ENCODE assay signal across 8 cellular contexts in the genomic region with DNA sequence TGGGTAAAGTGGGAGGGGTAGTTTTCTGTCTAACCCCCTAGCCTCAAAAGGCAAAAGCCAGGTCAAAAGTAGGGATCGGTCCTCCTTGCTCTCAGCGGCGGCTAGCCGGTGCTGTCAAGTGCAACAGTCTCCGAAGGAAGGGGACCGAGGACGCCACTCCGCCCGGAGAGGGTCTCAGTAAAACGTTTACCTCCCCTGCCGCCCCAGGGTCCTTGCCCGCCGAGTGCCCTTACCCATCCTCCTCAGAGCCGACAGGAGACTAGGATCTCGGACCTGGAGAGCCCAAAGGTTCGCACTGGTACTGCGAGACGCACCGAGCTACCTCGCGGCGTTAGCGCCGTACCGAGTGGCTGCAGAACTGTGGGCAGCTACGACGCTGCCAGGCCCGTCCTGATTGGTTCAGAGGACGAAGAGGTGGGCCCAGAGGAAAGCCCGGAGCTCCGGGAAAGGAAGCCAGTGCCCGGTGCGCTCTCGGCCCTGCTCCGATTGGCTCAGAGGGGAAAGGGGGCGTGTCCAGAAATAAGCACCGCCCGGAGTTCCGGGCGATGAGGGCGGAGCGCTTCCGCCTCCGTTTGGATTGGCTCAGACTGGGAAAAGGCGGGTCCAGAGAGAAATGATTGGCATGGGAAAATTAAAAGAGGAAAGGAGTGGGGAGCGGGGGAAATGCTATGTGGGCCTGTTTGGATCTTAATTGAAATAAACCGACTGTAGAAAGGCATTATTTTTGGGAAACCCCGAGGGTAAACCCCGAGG. TPM values are rescaled to one million over a fixed set of nuclear protein-coding genes. Genes with fewer than 3 reads are reported as not detected.
DNase-seq lines count a peak whose midpoint lies in the region; FAIRE-seq and TF ChIP-seq lines count a peak whose summit lies in the region.
"Not testable (repeated sequence)": the region's sequence is repeated elsewhere in the genome, so short reads cannot be mapped to it uniquely, and the experiment has no call there.

Gene TYW1B, minus strand, starts transcription at position 362 of the 753 bp plus-strand sequence. Its CDS starts 125 bp downstream, at position 237.

- H3K27me3 ChIP-seq in DOHH2 (ENCODE audit: control insufficient read depth, low read length); GM23248 (replicated peaks; ENCODE audit: insufficient read depth); Karpas-422 (ENCODE audit: low read length); esophagus squamous epithelium; muscle layer of duodenum (ENCODE audit: low read depth, low read length): not testable (repeated sequence)

- not testable (repeated sequence) for H3K9me3 Mint-ChIP-seq in activated T-helper 1 cell treated with anti-CD3 and anti-CD28 coated beads, Interleukin-12 subunit alpha, Interleukin-12 subunit beta, Interleukin-2, Interleukin-4 antibody, amounts not matched to agents 30 ng/mL and 10 ng/mL and 1 ng/mL, durations not matched to agents 14 hours and 24 hours and 36 hours

- H3K4me1 Mint-ChIP-seq in activated T-helper 1 cell treated with anti-CD3 and anti-CD28 coated beads, Interleukin-12 subunit alpha, Interleukin-12 subunit beta, Interleukin-2, Interleukin-4 antibody, amounts not matched to agents 30 ng/mL and 10 ng/mL and 1 ng/mL, durations not matched to agents 14 hours and 24 hours and 36 hours (ENCODE audit: low read depth): peaks cover 23% of the 10 kb centered on the region

- H3K27ac ChIP-seq in DOHH2 (ENCODE audit: low read depth, low read length) (peak within 1 kb of the TSS; percentile 25), GM23248 (peak within 1 kb of the TSS; percentile 67), Karpas-422 (ENCODE audit: low read length) (peak within 1 kb of the TSS; percentile 66; the same call in 1 of the 2 replicates), esophagus squamous epithelium (peak within 1 kb of the TSS; percentile 81 to 98 (median 96)), muscle layer of duodenum (ENCODE audit: low read length) (peak within 1 kb of the TSS; percentile 31)

- H3K9ac ChIP-seq in GM23248: peak within 1 kb of the TSS; percentile 81
- peak within 1 kb of the TSS; percentile 75 for H3K9ac ChIP-seq in Karpas-422 (ENCODE audit: low read length)

- H3K9me3 ChIP-seq in DOHH2 (ENCODE audit: control insufficient read depth, insufficient read depth, low read length); GM23248 (ENCODE audit: low read depth); Karpas-422 (ENCODE audit: low read length); esophagus squamous epithelium; muscle layer of duodenum (ENCODE audit: control insufficient read depth in 1 of 2, low read length in 2 of 2): not testable (repeated sequence)

- peak within 1 kb of the TSS; percentile 99 for H3K4me3 Mint-ChIP-seq in activated T-helper 1 cell treated with anti-CD3 and anti-CD28 coated beads, Interleukin-12 subunit alpha, Interleukin-12 subunit beta, Interleukin-2, Interleukin-4 antibody, amounts not matched to agents 30 ng/mL and 10 ng/mL and 1 ng/mL, durations not matched to agents 14 hours and 24 hours and 36 hours

- peak; percentile 94 for FAIRE-seq in RCC 7860 (lab: Jason Lieb, UNC)

- peaks cover 24% of the 10 kb centered on the region for H3K36me3 ChIP-seq in DOHH2 (ENCODE audit: control insufficient read depth, low read length)
- peaks cover 16% of the 10 kb centered on the region for H3K36me3 ChIP-seq in GM23248 (ENCODE audit: low read depth)
- peaks cover 14% of the 10 kb centered on the region; the same call in 1 of the 2 replicates for H3K36me3 ChIP-seq in Karpas-422 (ENCODE audit: insufficient read depth, low read length)
- H3K36me3 ChIP-seq in esophagus squamous epithelium: peaks cover 0 to 20% (median 8%) of the 10 kb centered on the region in 3 donors
- peaks cover 4 to 15% of the 10 kb centered on the region in 2 donors for H3K36me3 ChIP-seq in muscle layer of duodenum (ENCODE audit: control insufficient read depth in 1 of 2, insufficient read depth in 2 of 2, low read length in 2 of 2)

- DNase-seq in GM23248 (peak; percentile 97), Karpas-422 (peak; percentile 99), RCC 7860 (ENCODE audit: low spot score) (peak; percentile 99), esophagus squamous epithelium (lab: John Stamatoyannopoulos, UW) (peak; percentile 86)
- DNase-seq in activated T-helper 1 cell treated with anti-CD3 and anti-CD28 coated beads, Interleukin-12 subunit alpha, Interleukin-12 subunit beta, Interleukin-2, Interleukin-4 antibody, amounts not matched to agents 30 ng/mL and 10 ng/mL and 1 ng/mL, durations not matched to agents 14 hours and 24 hours and 36 hours (ENCODE audit: low spot score): peak; percentile 97
- peak; percentile 89 for DNase-seq in stimulated activated CD8-positive, alpha-beta memory T cell treated with anti-CD3 and anti-CD28 coated beads, Interleukin-7, amount 100 ng/mL, for 24 hours (ENCODE audit: low read depth)

- TF ChIP-seq CTCF in DOHH2 (IDR thresholded peaks at IDR 0.05; ENCODE audit: low read depth, low read length, poor library complexity, severe bottlenecking): not testable (repeated sequence)
- peak in 4 of 6 experiments; percentile 9 to 24 (median 16) for TF ChIP-seq CTCF in esophagus squamous epithelium (IDR thresholded peaks at IDR 0.05)

- H2AFZ ChIP-seq in GM23248: peak within 1 kb of the TSS; percentile 95
- H2AFZ ChIP-seq in Karpas-422 (ENCODE audit: low read length): peak within 1 kb of the TSS; percentile 71

- H3K4me1 ChIP-seq in DOHH2 (ENCODE audit: control insufficient read depth, low read length) (peaks cover 22% of the 10 kb centered on the region), GM23248 (ENCODE audit: insufficient read depth) (peaks cover 22% of the 10 kb centered on the region), Karpas-422 (ENCODE audit: low read length) (peaks cover 19% of the 10 kb centered on the region), esophagus squamous epithelium (peaks cover 0 to 53% (median 14%) of the 10 kb centered on the region in 3 donors), muscle layer of duodenum (ENCODE audit: control insufficient read depth in 1 of 2, insufficient read depth in 2 of 2, low read length in 2 of 2) (peaks cover 0 to 14% of the 10 kb centered on the region in 2 donors)

- intact Hi-C loops in activated T-helper 1 cell treated with anti-CD3 and anti-CD28 coated beads, Interleukin-12 subunit alpha, Interleukin-12 subunit beta, Interleukin-2, Interleukin-4 antibody, amounts not matched to agents 30 ng/mL and 10 ng/mL and 1 ng/mL, durations not matched to agents 14 hours and 24 hours and 36 hours (cut with micrococcal nuclease): loop anchor here (1.0 to 10.0 kb wide), 3 partner anchors 51 to 697 kb away; partner anchors contain the start of gene BAZ1B
- intact Hi-C loops in esophagus squamous epithelium (cut with DNase I): not testable (repeated sequence)

- H3K4me3 ChIP-seq in DOHH2 (ENCODE audit: low read length) (peak within 1 kb of the TSS; percentile 86), GM23248 (peak within 1 kb of the TSS; percentile 84), Karpas-422 (ENCODE audit: low read length) (peak within 1 kb of the TSS; percentile 90), esophagus squamous epithelium (peak within 1 kb of the TSS; percentile 64 to 91 (median 82)), muscle layer of duodenum (ENCODE audit: low read depth in 1 of 2, low read length in 2 of 2) (peak within 1 kb of the TSS; percentile 73 to 87)

- in situ Hi-C loops in GM23248 (cut with MboI): not testable (repeated sequence)

- 1% methylated on average over 42 to 49 of the region's 49 CpGs for WGBS in GM23248 (ENCODE audit: low coverage in 1 of 2, low lambda C conversion rate in 2 of 2, missing lambda C conversion rate in 2 of 2), 2 experiments
- 0% methylated on average over 29 to 35 of the region's 49 CpGs for WGBS in esophagus squamous epithelium, 2 donors

- H4K20me1 ChIP-seq in DOHH2 (ENCODE audit: control insufficient read depth, insufficient read depth, low read depth, low read length): peaks cover 13% of the 10 kb centered on the region
- H4K20me1 ChIP-seq in GM23248 (ENCODE audit: insufficient read depth); Karpas-422 (ENCODE audit: insufficient read depth, low read depth, low read length): not testable (repeated sequence)

- H3K9me2 ChIP-seq in DOHH2 (replicated peaks; ENCODE audit: control insufficient read depth, low read length); GM23248 (ENCODE audit: insufficient read depth); Karpas-422 (replicated peaks; ENCODE audit: insufficient read depth, low read length): not testable (repeated sequence)

- H3K79me2 ChIP-seq in DOHH2 (ENCODE audit: control insufficient read depth, low read length) (peaks cover 47% of the 10 kb centered on the region), GM23248 (ENCODE audit: insufficient read depth) (peaks cover 39% of the 10 kb centered on the region), Karpas-422 (ENCODE audit: low read length) (peaks cover 43% of the 10 kb centered on the region)

- not testable (repeated sequence) for H3F3A ChIP-seq in DOHH2 (ENCODE audit: control insufficient read depth, insufficient read depth)
- peaks cover 28% of the 10 kb centered on the region for H3F3A ChIP-seq in GM23248 (ENCODE audit: insufficient read depth)

- not testable (repeated sequence) for H3K27me3 Mint-ChIP-seq in activated T-helper 1 cell treated with anti-CD3 and anti-CD28 coated beads, Interleukin-12 subunit alpha, Interleukin-12 subunit beta, Interleukin-2, Interleukin-4 antibody, amounts not matched to agents 30 ng/mL and 10 ng/mL and 1 ng/mL, durations not matched to agents 14 hours and 24 hours and 36 hours (ENCODE audit: insufficient read depth)

- TF ChIP-seq POLR2A in esophagus squamous epithelium (IDR thresholded peaks at IDR 0.05): peak in 3 of 4 donors; percentile 78 to 84 (median 78)

- H3K36me3 Mint-ChIP-seq in activated T-helper 1 cell treated with anti-CD3 and anti-CD28 coated beads, Interleukin-12 subunit alpha, Interleukin-12 subunit beta, Interleukin-2, Interleukin-4 antibody, amounts not matched to agents 30 ng/mL and 10 ng/mL and 1 ng/mL, durations not matched to agents 14 hours and 24 hours and 36 hours (ENCODE audit: low read depth): peaks cover 17% of the 10 kb centered on the region

- peak within 1 kb of the TSS; percentile 96 for H3K27ac Mint-ChIP-seq in activated T-helper 1 cell treated with anti-CD3 and anti-CD28 coated beads, Interleukin-12 subunit alpha, Interleukin-12 subunit beta, Interleukin-2, Interleukin-4 antibody, amounts not matched to agents 30 ng/mL and 10 ng/mL and 1 ng/mL, durations not matched to agents 14 hours and 24 hours and 36 hours

- H3K4me2 ChIP-seq in DOHH2 (ENCODE audit: low read length) (peak within 1 kb of the TSS; percentile 90), GM23248 (ENCODE audit: unreplicated experiment) (peak within 1 kb of the TSS; percentile 94), Karpas-422 (ENCODE audit: low read depth, low read length, poor library complexity, severe bottlenecking) (peak within 1 kb of the TSS; percentile 97)

RNA-seq across cellular contexts. Expression of gene TYW1B, which starts in this region (rescaled TPM):
- 1.6 TPM in 1 of 2 replicates, not detected in the other for total RNA-seq in GM23248 (2014; rRNA removed; shearing (Covaris generic))
- 0.75 and 0.98 TPM in 2 replicates for polyA plus RNA-seq in GM23248 (2016; fragmentation: Nextera tagmentation; extraction: Ambion mirVana)
- total RNA-seq in Karpas-422 (2014; rRNA removed; shearing (Covaris generic); ENCODE audit: low replicate concordance): 4.0 and 5.6 TPM in 2 replicates
- 3.3 TPM in 2 replicates for total RNA-seq in activated T-helper 1 cell treated with anti-CD3 and anti-CD28 coated beads, Interleukin-12 subunit alpha, Interleukin-12 subunit beta, Interleukin-2, Interleukin-4 antibody, amounts not matched to agents 30 ng/mL and 10 ng/mL and 1 ng/mL, durations not matched to agents 14 hours and 24 hours and 36 hours
- total RNA-seq in esophagus squamous epithelium: 1 to 10 TPM; 2.0 to 5.1 (median 2.5) TPM

Comparison
In these comparisons a context has a peak if more than half of its experiments do, and no peak if none do; other contexts are left out.
1. Peak in every context shown above with its lines: DNase-seq, H3K4me3 ChIP-seq and H3K27ac ChIP-seq.
2. H3K27ac ChIP-seq: peak in every context shown above with its lines; median percentile 96 in esophagus squamous epithelium; 67 in GM23248; 66 in Karpas-422; 31 in muscle layer of duodenum; 25 in DOHH2.